8 cellular contexts compared by ENCODE assay signal in the genomic region with DNA sequence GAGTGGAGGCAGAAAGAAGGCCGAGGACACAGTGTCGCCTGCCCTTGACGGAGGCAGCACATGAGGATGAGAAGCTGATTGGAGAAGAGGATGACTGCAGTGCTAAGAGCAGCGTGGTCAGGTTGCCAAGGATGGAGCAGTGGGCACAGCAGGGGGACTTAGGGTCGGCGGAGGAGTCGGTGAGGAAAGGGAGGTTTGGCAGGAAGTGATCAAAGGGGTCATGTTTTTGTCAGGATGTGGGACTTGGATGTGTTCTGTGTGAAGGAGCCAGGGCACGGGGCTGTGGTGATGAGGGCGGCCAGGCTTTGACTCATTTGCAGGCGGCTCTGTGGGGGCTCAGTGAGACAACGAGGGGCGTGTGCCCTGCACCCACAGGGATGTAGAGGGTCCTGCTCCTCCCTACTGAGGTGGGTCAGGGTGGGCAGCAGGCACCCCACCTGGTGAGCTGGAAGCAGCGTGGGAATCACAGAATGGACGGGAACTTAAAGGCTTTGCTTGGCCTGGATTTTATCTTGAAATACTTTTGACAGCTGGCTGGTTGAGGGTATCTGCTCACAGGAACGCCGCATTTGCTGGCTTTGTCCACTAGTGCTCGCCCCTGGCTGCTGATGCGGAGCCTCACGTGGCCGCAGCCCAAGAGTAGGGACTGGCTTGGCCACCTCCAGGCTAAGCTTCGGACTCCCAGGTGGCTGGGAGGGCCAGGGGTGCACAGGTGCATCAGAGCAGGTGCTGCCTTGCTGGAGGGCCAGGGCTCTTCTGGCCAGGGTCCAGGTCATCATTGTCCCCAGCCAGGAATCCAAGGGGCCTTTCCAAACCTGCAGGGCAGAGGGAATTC. TPM values are rescaled to one million over a fixed set of nuclear protein-coding genes. Genes with fewer than 3 reads are reported as not detected.
DNase-seq lines count a peak whose midpoint lies in the region; ATAC-seq lines count a peak whose summit lies in the region.

No MANE protein-coding gene starts in this region.

- peak overlapping the region; percentile 78 to 99 (median 93) for H3K4me2 ChIP-seq in BLaER1 treated with 17β-estradiol and CSF1 and Interleukin-3, amounts not matched to agents 10 nM and 100 nM

- no peak for ATAC-seq in GM21723 (IDR thresholded peaks at IDR 0.05; ENCODE audit: unreplicated experiment)
- no peak for ATAC-seq in HG02981 (IDR thresholded peaks at IDR 0.05; ENCODE audit: unreplicated experiment)

- peaks cover 63 to 99% (median 88%) of the 10 kb centered on the region in 10 experiments for H3K4me1 ChIP-seq in BLaER1 treated with 17β-estradiol and CSF1 and Interleukin-3, amounts not matched to agents 10 nM and 100 nM
- H3K4me1 ChIP-seq in adipocyte (ENCODE audit: control insufficient read depth, insufficient read depth, low read length) = peaks cover 31% of the 10 kb centered on the region
- H3K4me1 ChIP-seq in mesodermal cell (ENCODE audit: control insufficient read depth, insufficient read depth, low read length, poor library complexity, severe bottlenecking) = peaks cover 17% of the 10 kb centered on the region

- peak overlapping the region in 7 of 10 experiments; percentile 18 to 50 (median 35); a peak in 12 of 20 replicates for H3K4me3 ChIP-seq in BLaER1 treated with 17β-estradiol and CSF1 and Interleukin-3, amounts not matched to agents 10 nM and 100 nM
- H3K4me3 ChIP-seq in Jurkat, Clone E6-1 (ENCODE audit: low read length) = no peak overlapping the region
- no peak overlapping the region for H3K4me3 ChIP-seq in adipocyte (ENCODE audit: low read length)
- H3K4me3 ChIP-seq in mesodermal cell (ENCODE audit: extremely low read depth, insufficient read depth, low read length, poor library complexity, severe bottlenecking) = no peak overlapping the region

- DNase-seq in Jurkat, Clone E6-1 (ENCODE audit: low read depth, low spot score) = peak; percentile 56
- DNase-seq in adipocyte (ENCODE audit: low read depth) (no peak), NCI-H82 treated with DMSO at 0.1 percent for 48 hours (lab: John Stamatoyannopoulos, UW; ENCODE audit: unreplicated experiment) (no peak), kidney glomerular epithelial cell (lab: John Stamatoyannopoulos, UW) (no peak)

- no peaks in the 10 kb centered on the region for H3K9me3 ChIP-seq in BLaER1 treated with 17β-estradiol and CSF1 and Interleukin-3, amounts not matched to agents 10 nM and 100 nM (replicated peaks in 1 of 11)
- no peaks in the 10 kb centered on the region for H3K9me3 ChIP-seq in adipocyte (ENCODE audit: control insufficient read depth, low read length)
- H3K9me3 ChIP-seq in mesodermal cell (ENCODE audit: control insufficient read depth, low read length) = no peaks in the 10 kb centered on the region

- peaks cover 63 to 88% (median 74%) of the 10 kb centered on the region in 11 experiments for H3K36me3 ChIP-seq in BLaER1 treated with 17β-estradiol and CSF1 and Interleukin-3, amounts not matched to agents 10 nM and 100 nM
- peaks cover 60% of the 10 kb centered on the region for H3K36me3 ChIP-seq in adipocyte (ENCODE audit: control insufficient read depth, insufficient read depth, low read length, severe bottlenecking)
- peaks cover 60% of the 10 kb centered on the region for H3K36me3 ChIP-seq in mesodermal cell (ENCODE audit: control insufficient read depth, insufficient read depth, low read length)

- no peaks in the 10 kb centered on the region for H3K27me3 ChIP-seq in BLaER1 treated with 17β-estradiol and CSF1 and Interleukin-3, amounts not matched to agents 10 nM and 100 nM
- H3K27me3 ChIP-seq in adipocyte (replicated peaks; ENCODE audit: control insufficient read depth, insufficient read depth, low read length) = no peaks in the 10 kb centered on the region

- peak overlapping the region; percentile 30 to 99 (median 86); a peak in 21 of 22 replicates for H3K27ac ChIP-seq in BLaER1 treated with 17β-estradiol and CSF1 and Interleukin-3, amounts not matched to agents 10 nM and 100 nM
- H3K27ac ChIP-seq in mesodermal cell (ENCODE audit: low read depth, low read length, severe bottlenecking) = peak overlapping the region; percentile 78

- peak overlapping the region; percentile 50 to 82 (median 75) for H3K9ac ChIP-seq in BLaER1 treated with 17β-estradiol and CSF1 and Interleukin-3, amounts not matched to agents 10 nM and 100 nM
- peak overlapping the region; percentile 52 for H3K9ac ChIP-seq in adipocyte (ENCODE audit: low read length)

- WGBS in mesodermal cell (ENCODE audit: insufficient coverage in 2 of 2), 2 experiments = 87% methylated on average over 21 of the region's 21 CpGs

- H4K20me1 ChIP-seq in BLaER1 treated with 17β-estradiol and CSF1 and Interleukin-3, amounts not matched to agents 10 nM and 100 nM = peaks cover 6 to 77% (median 27%) of the 10 kb centered on the region in 11 experiments; a peak in 16 of 22 replicates

RNA-seq across cellular contexts. Expression of gene MPG, which starts 6.0 kb away (rescaled TPM):
- polyA plus RNA-seq in Jurkat, Clone E6-1 (2012; ENCODE audit: insufficient read depth, insufficient read length) = 54.6 TPM
- polyA plus RNA-seq in mesodermal cell (2013, experiment 1 of 2) = 85.2 TPM
- polyA plus RNA-seq in mesodermal cell (2013, experiment 2 of 2) = 74.3 TPM

RNA-seq across cellular contexts. Expression of gene RHBDF1, which starts 11.6 kb away (rescaled TPM):
- polyA plus RNA-seq in Jurkat, Clone E6-1 (2012; ENCODE audit: insufficient read depth, insufficient read length) = not detected
- 51.9 TPM for polyA plus RNA-seq in mesodermal cell (2013, experiment 1 of 2)
- 42.0 TPM for polyA plus RNA-seq in mesodermal cell (2013, experiment 2 of 2)

RNA-seq across cellular contexts. Expression of gene SNRNP25, which starts 30.4 kb away (rescaled TPM):
- polyA plus RNA-seq in Jurkat, Clone E6-1 (2012; ENCODE audit: insufficient read depth, insufficient read length) = 224 TPM
- polyA plus RNA-seq in mesodermal cell (2013, experiment 1 of 2) = 34.8 TPM
- polyA plus RNA-seq in mesodermal cell (2013, experiment 2 of 2) = 34.4 TPM

RNA-seq across cellular contexts. Expression of gene POLR3K, which starts 30.6 kb away (rescaled TPM):
- 75.1 TPM for polyA plus RNA-seq in Jurkat, Clone E6-1 (2012; ENCODE audit: insufficient read depth, insufficient read length)
- polyA plus RNA-seq in mesodermal cell (2013, experiment 1 of 2) = 15.5 TPM
- polyA plus RNA-seq in mesodermal cell (2013, experiment 2 of 2) = 13.2 TPM

RNA-seq across cellular contexts. Expression of gene NPRL3, which starts 54.5 kb away (rescaled TPM):
- polyA plus RNA-seq in Jurkat, Clone E6-1 (2012; ENCODE audit: insufficient read depth, insufficient read length) = 32.0 TPM
- 27.5 TPM for polyA plus RNA-seq in mesodermal cell (2013, experiment 1 of 2)
- polyA plus RNA-seq in mesodermal cell (2013, experiment 2 of 2) = 30.3 TPM

Comparison
In these comparisons a context has a peak if more than half of its experiments do, and no peak if none do; other contexts are left out.
1. H3K4me3 ChIP-seq: peak in BLaER1 treated with 17β-estradiol and CSF1 and Interleukin-3, amounts not matched to agents 10 nM and 100 nM (7 of 10); none in Jurkat, Clone E6-1 (single experiment), adipocyte (single experiment) and mesodermal cell (single experiment).